Comparison of ENCODE assay signal across 24 cellular contexts in genomic region chr7:45077579-45077978, GRCh38. TPM values are rescaled to one million over a fixed set of nuclear protein-coding genes. Genes with fewer than 3 reads are reported as not detected.
A peak's percentile ranks its signal among the peaks of the same experiment; 100 is the strongest.
DNase-seq lines count a peak whose midpoint lies in the region; ATAC-seq and TF ChIP-seq lines count a peak whose summit lies in the region.
"Had no signal": no experiment of that assay in that cellular context is flagged by ENCODE, and none has a peak within 500 bp of the region (broad histone marks: within the 10 kb centered on the region; RNA-seq: fewer than 3 reads in every experiment).

No MANE protein-coding gene starts in this region.

- intact Hi-C loops in left ventricle myocardium superior (cut with micrococcal nuclease) (no loop called here), heart left ventricle (cut with DNase I) (no loop called here), right cardiac atrium (cut with DNase I) (no loop called here)

- H3K27me3 ChIP-seq in heart left ventricle (no peaks in the 10 kb centered on the region), right cardiac atrium (ENCODE audit: control insufficient read depth, insufficient read depth) (no peaks in the 10 kb centered on the region)

- no peak overlapping the region for H3K27ac ChIP-seq in heart left ventricle
- H3K27ac ChIP-seq in substantia nigra (ENCODE audit: low read depth, low read length, poor library complexity, severe bottlenecking) = peak overlapping the region; percentile 35
- no peak overlapping the region for H3K27ac ChIP-seq in right cardiac atrium (ENCODE audit: low read length)
- H3K27ac ChIP-seq: A549, GM23248 had no signal

- peaks cover 0 to 54% (median 49%) of the 10 kb centered on the region in 9 donors for H3K36me3 ChIP-seq in heart left ventricle

- H3K9me3 ChIP-seq in heart left ventricle (no peaks in the 10 kb centered on the region), T-helper 17 cell (ENCODE audit: control insufficient read depth, low read length, poor library complexity, severe bottlenecking) (no peaks in the 10 kb centered on the region), right cardiac atrium (ENCODE audit: control insufficient read depth, low read length) (no peaks in the 10 kb centered on the region)
- H3K9me3 ChIP-seq: A549 had no signal

- no peak for TF ChIP-seq CTCF in heart left ventricle (IDR thresholded peaks at IDR 0.05)

- H3K4me3 ChIP-seq in heart left ventricle = no peak overlapping the region
- H3K4me3 ChIP-seq in right cardiac atrium (ENCODE audit: low read length) = no peak overlapping the region
- H3K4me3 ChIP-seq: A549, GM23248 had no signal

- peak; percentile 11 for DNase-seq in left ventricle myocardium superior
- DNase-seq in heart left ventricle = no peak
- DNase-seq in T-helper 17 cell = no peak
- peak; percentile 32 for DNase-seq in left lobe of liver (ENCODE audit: low spot score)
- no peak for DNase-seq in substantia nigra (lab: John Stamatoyannopoulos, UW)
- DNase-seq in right cardiac atrium = no peak
- DNase-seq: COR-L47, DMS 273 treated with DMSO at 0.1 percent for 48 hours, DMS79 treated with DMSO at 0.1 percent for 48 hours, GM23248, HFFc6, KBM-7, MM.1S, NCI-H1048, NCI-H1417 treated with DMSO at 0.1 percent for 48 hours, NCI-H187, NCI-H446, NCI-H526, Right ventricle myocardium superior had no signal

- peaks cover 27% of the 10 kb centered on the region for H3K4me1 Mint-ChIP-seq in T-helper 17 cell
- H3K4me1 Mint-ChIP-seq: B cell, CD14-positive monocyte had no signal

- H3K36me3 Mint-ChIP-seq in T-helper 17 cell (ENCODE audit: low read depth) = peaks cover 5% of the 10 kb centered on the region

- no peaks in the 10 kb centered on the region for H3K27me3 Mint-ChIP-seq in T-helper 17 cell
- H3K27me3 Mint-ChIP-seq: B cell had no signal

- no peak for TF ChIP-seq POLR2A in heart left ventricle (IDR thresholded peaks at IDR 0.05)

- H3K4me3 Mint-ChIP-seq in T-helper 17 cell = no peak overlapping the region
- H3K4me3 Mint-ChIP-seq: B cell, CD14-positive monocyte, H9, HFFc6 had no signal

- ATAC-seq in left ventricle myocardium superior = no peak
- no peak for ATAC-seq in heart left ventricle
- no peak for ATAC-seq in T-helper 17 cell
- no peak for ATAC-seq in left lobe of liver
- ATAC-seq in GM21528 (IDR thresholded peaks at IDR 0.05; ENCODE audit: low FRiP score, unreplicated experiment) = no peak
- no peak for ATAC-seq in right cardiac atrium
- ATAC-seq: A549 had no signal

- 84 to 93% (median 88%) methylated on average over 9 of the region's 9 CpGs for WGBS in heart left ventricle, 4 donors
- WGBS in right cardiac atrium = 81% methylated on average over 9 of the region's 9 CpGs

- H3K4me1 ChIP-seq in heart left ventricle (peaks cover 0 to 12% (median 0%) of the 10 kb centered on the region in 12 donors), right cardiac atrium (ENCODE audit: control insufficient read depth, insufficient read depth, low read length) (no peaks in the 10 kb centered on the region)

- peak overlapping the region; percentile 69 for H3K27ac Mint-ChIP-seq in T-helper 17 cell
- H3K27ac Mint-ChIP-seq: H9, HFFc6 had no signal

RNA-seq across cellular contexts. Expression of gene NACAD, which starts 11.2 kb away (rescaled TPM):
- total RNA-seq in left ventricle myocardium superior (3.5 TPM), heart left ventricle (10 to 100 TPM in 1 of 9 donors, 1 to 10 TPM in 8; 1.9 to 16.3 (median 5.3) TPM), T-helper 17 cell (under 1 TPM; 0.15 to 0.47 TPM), left lobe of liver (0.05 TPM), right cardiac atrium (1 to 10 TPM; 4.5 to 6.5 (median 5.0) TPM)
- polyA plus RNA-seq in heart left ventricle (1 to 10 TPM; 2.8 to 5.8 TPM), right cardiac atrium (3.2 TPM)
- polyA plus RNA-seq: CD14-positive monocyte had no signal

RNA-seq across cellular contexts. Expression of gene TBRG4, which starts 33.9 kb away (rescaled TPM):
- 83.0 TPM for total RNA-seq in left ventricle myocardium superior
- total RNA-seq in heart left ventricle = 10 to 100 TPM; 58.0 to 96.1 (median 61.5) TPM
- 100 to 1,000 TPM in 1 of 2 donors, 10 to 100 TPM in 1; 59.5 to 125 TPM for polyA plus RNA-seq in heart left ventricle
- 10 to 100 TPM; 63.6 to 85.1 TPM for total RNA-seq in T-helper 17 cell
- 40.2 TPM for total RNA-seq in left lobe of liver
- 10 to 100 TPM; 49.5 to 68.1 (median 55.3) TPM for total RNA-seq in right cardiac atrium
- 46.2 TPM for polyA plus RNA-seq in right cardiac atrium

Comparison
In these comparisons a context has a peak if more than half of its experiments do, and no peak if none do; other contexts are left out.
1. DNase-seq: peak in left ventricle myocardium superior (single experiment) and left lobe of liver (single experiment); none in heart left ventricle (0 of 5), T-helper 17 cell (0 of 3), substantia nigra (0 of 49) and right cardiac atrium (0 of 3).